1 cellular context compared by ENCODE assay signal in the genomic region with DNA sequence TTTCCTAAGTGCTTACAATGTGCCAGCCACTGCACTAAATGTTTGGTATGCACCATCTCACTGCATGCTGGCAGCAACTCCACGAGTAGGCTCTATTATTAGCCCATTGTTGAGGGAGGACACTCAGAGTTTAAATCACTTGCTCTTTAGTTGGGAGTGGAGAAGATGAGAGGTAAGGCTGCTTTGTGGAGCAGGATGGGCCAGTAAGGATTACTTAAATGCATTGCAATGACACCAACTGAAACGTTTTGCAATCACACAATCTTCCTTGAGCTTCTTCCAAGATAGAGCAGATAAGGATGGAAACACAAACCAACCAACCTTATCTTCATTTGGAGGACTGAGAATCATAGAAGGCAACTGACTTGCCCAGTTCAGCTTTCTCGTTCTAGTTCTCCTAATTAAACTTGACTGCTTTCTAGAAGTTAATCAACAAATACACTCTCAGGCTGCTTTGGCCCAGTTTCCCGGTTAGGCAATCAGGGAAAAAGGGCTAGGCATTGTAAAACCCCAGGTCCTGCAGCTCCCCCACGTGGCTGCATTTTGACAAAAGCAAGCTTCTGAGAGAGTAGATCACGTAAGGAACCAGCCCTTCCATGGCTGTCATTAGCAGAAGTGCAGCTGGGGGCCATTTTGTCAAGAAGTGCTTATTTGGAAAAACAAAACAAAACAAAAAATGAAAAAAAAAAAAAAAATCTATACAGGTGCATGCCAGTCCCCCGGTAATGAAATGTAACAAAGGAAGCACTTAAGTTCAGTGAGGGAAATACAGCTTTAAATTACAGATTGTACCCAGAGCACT.
TF ChIP-seq lines count a peak whose summit lies in the region.

No MANE protein-coding gene starts in this region.

TF ChIP-seq in K562, 482 proteins besides CTCF, POLR2A, EP300 and RAD21 (continued from another document and continues in another):
- TF ChIP-seq, protein P1, sequence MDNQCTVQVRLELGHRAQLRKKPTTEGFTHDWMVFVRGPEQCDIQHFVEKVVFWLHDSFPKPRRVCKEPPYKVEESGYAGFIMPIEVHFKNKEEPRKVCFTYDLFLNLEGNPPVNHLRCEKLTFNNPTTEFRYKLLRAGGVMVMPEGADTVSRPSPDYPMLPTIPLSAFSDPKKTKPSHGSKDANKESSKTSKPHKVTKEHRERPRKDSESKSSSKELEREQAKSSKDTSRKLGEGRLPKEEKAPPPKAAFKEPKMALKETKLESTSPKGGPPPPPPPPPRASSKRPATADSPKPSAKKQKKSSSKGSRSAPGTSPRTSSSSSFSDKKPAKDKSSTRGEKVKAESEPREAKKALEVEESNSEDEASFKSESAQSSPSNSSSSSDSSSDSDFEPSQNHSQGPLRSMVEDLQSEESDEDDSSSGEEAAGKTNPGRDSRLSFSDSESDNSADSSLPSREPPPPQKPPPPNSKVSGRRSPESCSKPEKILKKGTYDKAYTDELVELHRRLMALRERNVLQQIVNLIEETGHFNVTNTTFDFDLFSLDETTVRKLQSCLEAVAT (IDR thresholded peaks at IDR 0.05): peak in 1 of 2 experiments; percentile 49; a peak in 1 of 4 replicates
- TF ChIP-seq PRPF4 (IDR thresholded peaks at IDR 0.05; ENCODE audit: insufficient read depth, low read depth, low read length, poor library complexity, severe bottlenecking) (no peak), NFIC (IDR thresholded peaks at IDR 0.05) (no peak), CREM (IDR thresholded peaks at IDR 0.05; ENCODE audit: low read depth) (peak; percentile 44; the same call in 1 of the 2 replicates), BACH1 (tag; IDR thresholded peaks at IDR 0.05) (0 out of 2 replicates have a peak, but pooled peaks have one; percentile 41), GATA2 (CRISPR knock-in tag; IDR thresholded peaks at IDR 0.05) (peak; percentile 52; the same call in 1 of the 2 replicates), HIVEP1 (CRISPR knock-in tag; IDR thresholded peaks at IDR 0.05) (0 out of 2 replicates have a peak, but pooled peaks have one; percentile 29), NR2C2 (CRISPR knock-in tag; IDR thresholded peaks at IDR 0.05) (no peak), NR2C2 (tag; IDR thresholded peaks at IDR 0.05) (peak; percentile 15; the same call in 1 of the 2 replicates), BHLHE40 (IDR thresholded peaks at IDR 0.05; ENCODE audit: low read length) (no peak), BRD9 (IDR thresholded peaks at IDR 0.05; ENCODE audit: low read depth, partially characterized antibody) (peak; percentile 94), STAT5A (IDR thresholded peaks at IDR 0.05; ENCODE audit: borderline replicate concordance, low read length) (0 out of 2 replicates have a peak, but pooled peaks have one; percentile 15), RBM14 (IDR thresholded peaks at IDR 0.05; ENCODE audit: borderline replicate concordance, insufficient read depth, low read depth, low read length) (no peak), CBFA2T3 (IDR thresholded peaks at IDR 0.05) (no peak), ZNF146 (CRISPR knock-in tag; IDR thresholded peaks at IDR 0.05; ENCODE audit: unreplicated experiment) (no peak), ZKSCAN1 (IDR thresholded peaks at IDR 0.05; ENCODE audit: low read depth, low read length) (no peak), NELFE (IDR thresholded peaks at IDR 0.05; ENCODE audit: insufficient read depth, insufficient read length) (no peak), ZNF239 (CRISPR knock-in tag; IDR thresholded peaks at IDR 0.05) (0 out of 2 replicates have a peak, but pooled peaks have one; percentile 19), ZNF75A (CRISPR knock-in tag; IDR thresholded peaks at IDR 0.05) (no peak), ZNF696 (CRISPR knock-in tag; conservative IDR thresholded peaks at IDR 0.05) (no peak), FOXK2 (conservative IDR thresholded peaks at IDR 0.05 in 1 of 2, IDR thresholded peaks at IDR 0.05 in 1 of 2; ENCODE audit: low read depth in 2 of 2) (peak; percentile 52 to 58; a peak in 2 of 4 replicates), RFX7 (CRISPR knock-in tag; IDR thresholded peaks at IDR 0.05) (no peak), DPF2 (IDR thresholded peaks at IDR 0.05) (peak; percentile 34; the same call in 1 of the 2 replicates), TEAD4 (IDR thresholded peaks at IDR 0.05; ENCODE audit: low read length) (peak; percentile 64), TEAD4 (CRISPR knock-in tag; IDR thresholded peaks at IDR 0.05; ENCODE audit: borderline replicate concordance) (no peak), ZNF644 (tag; IDR thresholded peaks at IDR 0.05; ENCODE audit: low read depth) (0 out of 2 replicates have a peak, but pooled peaks have one; percentile 32), ARID2 (IDR thresholded peaks at IDR 0.05) (peak; percentile 83), HCFC1 (IDR thresholded peaks at IDR 0.05; ENCODE audit: low read depth, low read length) (0 out of 2 replicates have a peak, but pooled peaks have one; percentile 28)
- TF ChIP-seq, protein P2, sequence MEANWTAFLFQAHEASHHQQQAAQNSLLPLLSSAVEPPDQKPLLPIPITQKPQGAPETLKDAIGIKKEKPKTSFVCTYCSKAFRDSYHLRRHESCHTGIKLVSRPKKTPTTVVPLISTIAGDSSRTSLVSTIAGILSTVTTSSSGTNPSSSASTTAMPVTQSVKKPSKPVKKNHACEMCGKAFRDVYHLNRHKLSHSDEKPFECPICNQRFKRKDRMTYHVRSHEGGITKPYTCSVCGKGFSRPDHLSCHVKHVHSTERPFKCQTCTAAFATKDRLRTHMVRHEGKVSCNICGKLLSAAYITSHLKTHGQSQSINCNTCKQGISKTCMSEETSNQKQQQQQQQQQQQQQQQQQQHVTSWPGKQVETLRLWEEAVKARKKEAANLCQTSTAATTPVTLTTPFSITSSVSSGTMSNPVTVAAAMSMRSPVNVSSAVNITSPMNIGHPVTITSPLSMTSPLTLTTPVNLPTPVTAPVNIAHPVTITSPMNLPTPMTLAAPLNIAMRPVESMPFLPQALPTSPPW (CRISPR knock-in tag; IDR thresholded peaks at IDR 0.05): peak; percentile 53; the same call in 1 of the 2 replicates
- TF ChIP-seq, protein P3, sequence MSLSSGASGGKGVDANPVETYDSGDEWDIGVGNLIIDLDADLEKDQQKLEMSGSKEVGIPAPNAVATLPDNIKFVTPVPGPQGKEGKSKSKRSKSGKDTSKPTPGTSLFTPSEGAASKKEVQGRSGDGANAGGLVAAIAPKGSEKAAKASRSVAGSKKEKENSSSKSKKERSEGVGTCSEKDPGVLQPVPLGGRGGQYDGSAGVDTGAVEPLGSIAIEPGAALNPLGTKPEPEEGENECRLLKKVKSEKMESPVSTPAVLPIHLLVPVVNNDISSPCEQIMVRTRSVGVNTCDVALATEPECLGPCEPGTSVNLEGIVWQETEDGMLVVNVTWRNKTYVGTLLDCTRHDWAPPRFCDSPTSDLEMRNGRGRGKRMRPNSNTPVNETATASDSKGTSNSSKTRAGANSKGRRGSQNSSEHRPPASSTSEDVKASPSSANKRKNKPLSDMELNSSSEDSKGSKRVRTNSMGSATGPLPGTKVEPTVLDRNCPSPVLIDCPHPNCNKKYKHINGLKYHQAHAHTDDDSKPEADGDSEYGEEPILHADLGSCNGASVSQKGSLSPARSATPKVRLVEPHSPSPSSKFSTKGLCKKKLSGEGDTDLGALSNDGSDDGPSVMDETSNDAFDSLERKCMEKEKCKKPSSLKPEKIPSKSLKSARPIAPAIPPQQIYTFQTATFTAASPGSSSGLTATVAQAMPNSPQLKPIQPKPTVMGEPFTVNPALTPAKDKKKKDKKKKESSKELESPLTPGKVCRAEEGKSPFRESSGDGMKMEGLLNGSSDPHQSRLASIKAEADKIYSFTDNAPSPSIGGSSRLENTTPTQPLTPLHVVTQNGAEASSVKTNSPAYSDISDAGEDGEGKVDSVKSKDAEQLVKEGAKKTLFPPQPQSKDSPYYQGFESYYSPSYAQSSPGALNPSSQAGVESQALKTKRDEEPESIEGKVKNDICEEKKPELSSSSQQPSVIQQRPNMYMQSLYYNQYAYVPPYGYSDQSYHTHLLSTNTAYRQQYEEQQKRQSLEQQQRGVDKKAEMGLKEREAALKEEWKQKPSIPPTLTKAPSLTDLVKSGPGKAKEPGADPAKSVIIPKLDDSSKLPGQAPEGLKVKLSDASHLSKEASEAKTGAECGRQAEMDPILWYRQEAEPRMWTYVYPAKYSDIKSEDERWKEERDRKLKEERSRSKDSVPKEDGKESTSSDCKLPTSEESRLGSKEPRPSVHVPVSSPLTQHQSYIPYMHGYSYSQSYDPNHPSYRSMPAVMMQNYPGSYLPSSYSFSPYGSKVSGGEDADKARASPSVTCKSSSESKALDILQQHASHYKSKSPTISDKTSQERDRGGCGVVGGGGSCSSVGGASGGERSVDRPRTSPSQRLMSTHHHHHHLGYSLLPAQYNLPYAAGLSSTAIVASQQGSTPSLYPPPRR (CRISPR knock-in tag; IDR thresholded peaks at IDR 0.05; ENCODE audit: borderline replicate concordance): no peak
- TF ChIP-seq, protein P4, sequence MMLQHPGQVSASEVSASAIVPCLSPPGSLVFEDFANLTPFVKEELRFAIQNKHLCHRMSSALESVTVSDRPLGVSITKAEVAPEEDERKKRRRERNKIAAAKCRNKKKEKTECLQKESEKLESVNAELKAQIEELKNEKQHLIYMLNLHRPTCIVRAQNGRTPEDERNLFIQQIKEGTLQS (IDR thresholded peaks at IDR 0.05): peak; percentile 40; the same call in 1 of the 2 replicates
- TF ChIP-seq, protein P4 (CRISPR knock-in tag; conservative IDR thresholded peaks at IDR 0.05): 0 out of 2 replicates have a peak, but pooled peaks have one; percentile 14
- TF ChIP-seq, protein P5, sequence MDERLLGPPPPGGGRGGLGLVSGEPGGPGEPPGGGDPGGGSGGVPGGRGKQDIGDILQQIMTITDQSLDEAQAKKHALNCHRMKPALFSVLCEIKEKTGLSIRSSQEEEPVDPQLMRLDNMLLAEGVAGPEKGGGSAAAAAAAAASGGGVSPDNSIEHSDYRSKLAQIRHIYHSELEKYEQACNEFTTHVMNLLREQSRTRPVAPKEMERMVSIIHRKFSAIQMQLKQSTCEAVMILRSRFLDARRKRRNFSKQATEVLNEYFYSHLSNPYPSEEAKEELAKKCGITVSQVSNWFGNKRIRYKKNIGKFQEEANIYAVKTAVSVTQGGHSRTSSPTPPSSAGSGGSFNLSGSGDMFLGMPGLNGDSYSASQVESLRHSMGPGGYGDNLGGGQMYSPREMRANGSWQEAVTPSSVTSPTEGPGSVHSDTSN (CRISPR knock-in tag; IDR thresholded peaks at IDR 0.05; ENCODE audit: low read depth): no peak
- TF ChIP-seq, protein P5 (tag; conservative IDR thresholded peaks at IDR 0.05; ENCODE audit: low read depth): peak; percentile 18; the same call in 1 of the 2 replicates
- TF ChIP-seq, protein P6, sequence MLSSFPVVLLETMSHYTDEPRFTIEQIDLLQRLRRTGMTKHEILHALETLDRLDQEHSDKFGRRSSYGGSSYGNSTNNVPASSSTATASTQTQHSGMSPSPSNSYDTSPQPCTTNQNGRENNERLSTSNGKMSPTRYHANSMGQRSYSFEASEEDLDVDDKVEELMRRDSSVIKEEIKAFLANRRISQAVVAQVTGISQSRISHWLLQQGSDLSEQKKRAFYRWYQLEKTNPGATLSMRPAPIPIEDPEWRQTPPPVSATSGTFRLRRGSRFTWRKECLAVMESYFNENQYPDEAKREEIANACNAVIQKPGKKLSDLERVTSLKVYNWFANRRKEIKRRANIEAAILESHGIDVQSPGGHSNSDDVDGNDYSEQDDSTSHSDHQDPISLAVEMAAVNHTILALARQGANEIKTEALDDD (IDR thresholded peaks at IDR 0.05): peak; percentile 84
- TF ChIP-seq, protein P7, sequence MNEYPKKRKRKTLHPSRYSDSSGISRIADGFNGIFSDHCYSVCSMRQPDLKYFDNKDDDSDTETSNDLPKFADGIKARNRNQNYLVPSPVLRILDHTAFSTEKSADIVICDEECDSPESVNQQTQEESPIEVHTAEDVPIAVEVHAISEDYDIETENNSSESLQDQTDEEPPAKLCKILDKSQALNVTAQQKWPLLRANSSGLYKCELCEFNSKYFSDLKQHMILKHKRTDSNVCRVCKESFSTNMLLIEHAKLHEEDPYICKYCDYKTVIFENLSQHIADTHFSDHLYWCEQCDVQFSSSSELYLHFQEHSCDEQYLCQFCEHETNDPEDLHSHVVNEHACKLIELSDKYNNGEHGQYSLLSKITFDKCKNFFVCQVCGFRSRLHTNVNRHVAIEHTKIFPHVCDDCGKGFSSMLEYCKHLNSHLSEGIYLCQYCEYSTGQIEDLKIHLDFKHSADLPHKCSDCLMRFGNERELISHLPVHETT (CRISPR knock-in tag; conservative IDR thresholded peaks at IDR 0.05 in 1 of 2, IDR thresholded peaks at IDR 0.05 in 1 of 2): peak in 1 of 2 experiments; percentile 64; a peak in 1 of 4 replicates
- TF ChIP-seq, protein P8, sequence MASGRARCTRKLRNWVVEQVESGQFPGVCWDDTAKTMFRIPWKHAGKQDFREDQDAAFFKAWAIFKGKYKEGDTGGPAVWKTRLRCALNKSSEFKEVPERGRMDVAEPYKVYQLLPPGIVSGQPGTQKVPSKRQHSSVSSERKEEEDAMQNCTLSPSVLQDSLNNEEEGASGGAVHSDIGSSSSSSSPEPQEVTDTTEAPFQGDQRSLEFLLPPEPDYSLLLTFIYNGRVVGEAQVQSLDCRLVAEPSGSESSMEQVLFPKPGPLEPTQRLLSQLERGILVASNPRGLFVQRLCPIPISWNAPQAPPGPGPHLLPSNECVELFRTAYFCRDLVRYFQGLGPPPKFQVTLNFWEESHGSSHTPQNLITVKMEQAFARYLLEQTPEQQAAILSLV (tag; IDR thresholded peaks at IDR 0.05): peak; percentile 59
- TF ChIP-seq, protein P9, sequence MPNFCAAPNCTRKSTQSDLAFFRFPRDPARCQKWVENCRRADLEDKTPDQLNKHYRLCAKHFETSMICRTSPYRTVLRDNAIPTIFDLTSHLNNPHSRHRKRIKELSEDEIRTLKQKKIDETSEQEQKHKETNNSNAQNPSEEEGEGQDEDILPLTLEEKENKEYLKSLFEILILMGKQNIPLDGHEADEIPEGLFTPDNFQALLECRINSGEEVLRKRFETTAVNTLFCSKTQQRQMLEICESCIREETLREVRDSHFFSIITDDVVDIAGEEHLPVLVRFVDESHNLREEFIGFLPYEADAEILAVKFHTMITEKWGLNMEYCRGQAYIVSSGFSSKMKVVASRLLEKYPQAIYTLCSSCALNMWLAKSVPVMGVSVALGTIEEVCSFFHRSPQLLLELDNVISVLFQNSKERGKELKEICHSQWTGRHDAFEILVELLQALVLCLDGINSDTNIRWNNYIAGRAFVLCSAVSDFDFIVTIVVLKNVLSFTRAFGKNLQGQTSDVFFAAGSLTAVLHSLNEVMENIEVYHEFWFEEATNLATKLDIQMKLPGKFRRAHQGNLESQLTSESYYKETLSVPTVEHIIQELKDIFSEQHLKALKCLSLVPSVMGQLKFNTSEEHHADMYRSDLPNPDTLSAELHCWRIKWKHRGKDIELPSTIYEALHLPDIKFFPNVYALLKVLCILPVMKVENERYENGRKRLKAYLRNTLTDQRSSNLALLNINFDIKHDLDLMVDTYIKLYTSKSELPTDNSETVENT (CRISPR knock-in tag; IDR thresholded peaks at IDR 0.05): no peak
